Comparison of ENCODE assay signal across 22 cellular contexts in the genomic region with DNA sequence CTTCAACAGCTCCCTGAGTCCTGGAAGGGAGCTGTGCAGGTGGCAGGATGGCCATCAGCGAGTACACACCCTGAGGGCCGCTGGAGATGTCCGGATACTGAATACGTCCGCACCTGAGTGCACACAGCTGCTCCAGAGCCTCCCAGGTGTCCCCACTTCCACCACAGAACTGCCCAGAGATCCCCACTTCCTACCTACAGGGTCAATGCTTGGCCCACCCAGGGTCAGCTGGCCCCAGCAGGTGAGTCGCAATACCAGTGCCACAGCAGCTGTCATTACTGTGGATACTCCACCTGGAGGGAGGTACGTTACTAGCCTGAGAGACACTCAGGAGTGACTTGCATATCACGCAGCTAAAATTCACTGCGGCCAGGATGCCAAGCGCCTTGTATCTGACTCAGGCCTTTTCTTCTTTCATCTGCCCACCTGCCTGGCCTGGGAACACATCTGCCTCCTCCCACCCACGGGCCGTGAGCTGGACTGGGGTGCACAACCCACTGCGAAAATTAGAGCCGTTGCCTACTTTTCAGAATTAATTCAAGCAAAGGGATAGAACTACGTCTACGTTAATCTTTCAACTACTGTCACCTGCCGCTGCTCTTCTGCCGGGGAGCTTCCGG. TPM values are rescaled to one million over a fixed set of nuclear protein-coding genes. Genes with fewer than 3 reads are reported as not detected.
DNase-seq lines count a peak whose midpoint lies in the region; ATAC-seq and TF ChIP-seq lines count a peak whose summit lies in the region.
"Had no signal": no experiment of that assay in that cellular context is flagged by ENCODE, and none has a peak within 500 bp of the region (broad histone marks: within the 10 kb centered on the region; RNA-seq: fewer than 3 reads in every experiment).

No MANE protein-coding gene starts in this region.

- no peak for ATAC-seq in RWPE2 (ENCODE audit: low read depth)
- no peak for ATAC-seq in GM18868 (IDR thresholded peaks at IDR 0.05; ENCODE audit: unreplicated experiment)
- ATAC-seq: CD8-positive, alpha-beta T cell; SK-N-SH treated with all-trans-retinoic acid at 6 μM for 48 hours; T-cell had no signal

- H3K4me1 ChIP-seq in RWPE2 (ENCODE audit: insufficient read depth, poor library complexity, severe bottlenecking): no peaks in the 10 kb centered on the region
- H3K4me1 ChIP-seq: A549 had no signal

- DNase-seq in NCI-H510A treated with DMSO at 0.1 percent for 48 hours (lab: John Stamatoyannopoulos, UW) (peak; percentile 25), NCI-H510A (lab: John Stamatoyannopoulos, UW) (no peak), DMS53 treated with DMSO at 0.1 percent for 48 hours (lab: John Stamatoyannopoulos, UW; ENCODE audit: unreplicated experiment) (peak; percentile 87), RWPE2 (ENCODE audit: low spot score) (peak; percentile 29), posterior vena cava (ENCODE audit: low spot score) (peak; percentile 52), ureter (ENCODE audit: low spot score) (no peak), COR-L47 (lab: John Stamatoyannopoulos, UW) (no peak)
- DNase-seq: CD8-positive, alpha-beta T cell; DMS79 treated with DMSO at 0.1 percent for 48 hours; HFFc6; MV-4-11; NCI-H2081 treated with DMSO at 0.1 percent for 48 hours; NCI-H2227 treated with DMSO at 0.1 percent for 48 hours; OCI-M1; SIG-M5; T-cell had no signal

- no peak for TF ChIP-seq CTCF in RWPE2 (IDR thresholded peaks at IDR 0.05; ENCODE audit: poor library complexity, severe bottlenecking)

- no peak overlapping the region for H3K4me3 ChIP-seq in RWPE2 (ENCODE audit: severe bottlenecking)

- no peaks in the 10 kb centered on the region for H3K36me3 ChIP-seq in RWPE2 (ENCODE audit: low read depth)

- H3K27ac ChIP-seq in RWPE2 (ENCODE audit: poor library complexity, severe bottlenecking): no peak overlapping the region
- H3K27ac ChIP-seq: A549, KMS-11 had no signal

- H3K9me3 ChIP-seq in RWPE2 (ENCODE audit: severe bottlenecking): no peaks in the 10 kb centered on the region
- H3K9me3 ChIP-seq: A549 had no signal

- H3K27me3 ChIP-seq in RWPE2 (ENCODE audit: insufficient read depth, poor library complexity, severe bottlenecking): peaks cover 4% of the 10 kb centered on the region

- intact Hi-C loops in posterior vena cava (cut with DNase I): loop anchor here in 1 of 2 donors (2.0 kb wide), 1 partner anchor 414 kb away; no protein-coding TSS in a partner anchor

RNA-seq across cellular contexts. Expression of a gene that starts 9.4 kb away (rescaled TPM):
- not detected for total RNA-seq in posterior vena cava
- 0.05 TPM for total RNA-seq in ureter
- total RNA-seq: HFFc6, HT-29, RPMI7951 had no signal

Comparison
In these comparisons a context has a peak if more than half of its experiments do, and no peak if none do; other contexts are left out.
1. DNase-seq: peak in NCI-H510A treated with DMSO at 0.1 percent for 48 hours (single experiment), DMS53 treated with DMSO at 0.1 percent for 48 hours (single experiment), RWPE2 (single experiment) and posterior vena cava (single experiment); none in NCI-H510A (single experiment), ureter (single experiment) and COR-L47 (single experiment).